In the genomic region with DNA sequence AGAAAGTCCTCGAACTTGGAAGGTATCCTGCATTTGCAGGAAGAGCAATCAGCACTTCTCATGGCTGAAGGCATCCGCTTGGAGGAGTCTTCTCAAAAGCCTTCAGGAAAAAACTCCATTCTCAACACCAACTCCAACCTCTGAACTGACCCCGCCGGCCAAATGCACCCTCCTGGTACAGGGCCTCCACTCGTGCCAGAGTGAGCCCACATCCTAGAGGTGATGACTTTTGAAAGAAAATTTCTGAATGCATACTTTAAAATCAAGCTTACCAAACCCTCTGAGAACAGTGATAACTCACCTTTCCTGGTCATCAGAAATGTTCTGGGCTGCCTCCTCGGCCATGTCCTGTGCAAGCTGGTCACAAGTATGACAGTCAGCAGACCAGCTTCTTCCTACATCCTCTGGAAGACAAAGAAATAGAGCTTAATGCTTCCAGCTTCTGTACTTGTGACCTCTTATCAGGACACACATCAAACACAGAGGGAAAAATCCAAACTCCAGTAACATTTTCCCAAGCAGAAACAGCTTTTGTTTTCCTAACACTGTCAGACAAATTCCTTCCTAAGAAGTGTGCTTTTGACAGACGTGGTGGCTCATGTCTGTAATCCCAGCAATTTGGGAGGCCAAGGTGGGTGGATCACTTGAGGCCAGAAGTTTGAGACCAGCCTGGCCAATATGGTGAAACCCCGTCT, we compare ENCODE assay signal across 21 cellular contexts. TPM values are rescaled to one million over a fixed set of nuclear protein-coding genes. Genes with fewer than 3 reads are reported as not detected.
A peak's percentile ranks its signal among the peaks of the same experiment; 100 is the strongest.
DNase-seq lines count a peak whose midpoint lies in the region; ATAC-seq, FAIRE-seq and TF ChIP-seq lines count a peak whose summit lies in the region.
"Had no signal": no experiment of that assay in that cellular context is flagged by ENCODE, and none has a peak within 500 bp of the region (broad histone marks: within the 10 kb centered on the region; RNA-seq: fewer than 3 reads in every experiment).

A gene with protein sequence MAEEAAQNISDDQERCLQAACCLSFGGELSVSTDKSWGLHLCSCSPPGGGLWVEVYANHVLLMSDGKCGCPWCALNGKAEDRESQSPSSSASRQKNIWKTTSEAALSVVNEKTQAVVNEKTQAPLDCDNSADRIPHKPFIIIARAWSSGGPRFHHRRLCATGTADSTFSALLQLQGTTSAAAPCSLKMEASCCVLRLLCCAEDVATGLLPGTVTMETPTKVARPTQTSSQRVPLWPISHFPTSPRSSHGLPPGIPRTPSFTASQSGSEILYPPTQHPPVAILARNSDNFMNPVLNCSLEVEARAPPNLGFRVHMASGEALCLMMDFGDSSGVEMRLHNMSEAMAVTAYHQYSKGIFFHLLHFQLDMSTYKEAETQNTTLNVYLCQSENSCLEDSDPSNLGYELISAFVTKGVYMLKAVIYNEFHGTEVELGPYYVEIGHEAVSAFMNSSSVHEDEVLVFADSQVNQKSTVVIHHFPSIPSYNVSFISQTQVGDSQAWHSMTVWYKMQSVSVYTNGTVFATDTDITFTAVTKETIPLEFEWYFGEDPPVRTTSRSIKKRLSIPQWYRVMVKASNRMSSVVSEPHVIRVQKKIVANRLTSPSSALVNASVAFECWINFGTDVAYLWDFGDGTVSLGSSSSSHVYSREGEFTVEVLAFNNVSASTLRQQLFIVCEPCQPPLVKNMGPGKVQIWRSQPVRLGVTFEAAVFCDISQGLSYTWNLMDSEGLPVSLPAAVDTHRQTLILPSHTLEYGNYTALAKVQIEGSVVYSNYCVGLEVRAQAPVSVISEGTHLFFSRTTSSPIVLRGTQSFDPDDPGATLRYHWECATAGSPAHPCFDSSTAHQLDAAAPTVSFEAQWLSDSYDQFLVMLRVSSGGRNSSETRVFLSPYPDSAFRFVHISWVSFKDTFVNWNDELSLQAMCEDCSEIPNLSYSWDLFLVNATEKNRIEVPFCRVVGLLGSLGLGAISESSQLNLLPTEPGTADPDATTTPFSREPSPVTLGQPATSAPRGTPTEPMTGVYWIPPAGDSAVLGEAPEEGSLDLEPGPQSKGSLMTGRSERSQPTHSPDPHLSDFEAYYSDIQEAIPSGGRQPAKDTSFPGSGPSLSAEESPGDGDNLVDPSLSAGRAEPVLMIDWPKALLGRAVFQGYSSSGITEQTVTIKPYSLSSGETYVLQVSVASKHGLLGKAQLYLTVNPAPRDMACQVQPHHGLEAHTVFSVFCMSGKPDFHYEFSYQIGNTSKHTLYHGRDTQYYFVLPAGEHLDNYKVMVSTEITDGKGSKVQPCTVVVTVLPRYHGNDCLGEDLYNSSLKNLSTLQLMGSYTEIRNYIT (N-terminal part only) (minus strand): TSS at position 371 of the 695 bp plus-strand sequence. CDS start 26 bp downstream, at position 345.

- TF ChIP-seq POLR2A in esophagus squamous epithelium (IDR thresholded peaks at IDR 0.05), result no peak

- no peak for ATAC-seq in pancreas
- ATAC-seq: activated CD4-positive, CD25-positive, alpha-beta regulatory T cell treated with anti-CD3 and anti-CD28 coated beads, Interleukin-2, amount 50 U/mL, for 24 hours; activated CD8-positive, alpha-beta T cell treated with anti-CD3 and anti-CD28 coated beads for 36 hours; sciatic nerve had no signal

- H3K4me3 ChIP-seq in esophagus squamous epithelium (no peak within 1 kb of the TSS), subcutaneous abdominal adipose tissue (ENCODE audit: low read depth in 1 of 5, low read length in 5 of 5) (peak within 1 kb of the TSS in 1 of 5 donors; percentile 3), pancreas (no peak within 1 kb of the TSS)
- H3K4me3 ChIP-seq: adrenal gland, suprapubic skin had no signal

- peak within 1 kb of the TSS in 3 of 4 donors; percentile 5 to 75 (median 36) for H3K27ac ChIP-seq in esophagus squamous epithelium
- peak within 1 kb of the TSS; percentile 29 for H3K27ac ChIP-seq in subcutaneous abdominal adipose tissue (ENCODE audit: low read depth, low read length)
- H3K27ac ChIP-seq in pancreas, result no peak within 1 kb of the TSS
- H3K27ac ChIP-seq: adrenal gland, suprapubic skin had no signal

- peaks cover 19% of the 10 kb centered on the region for H3K27me3 Mint-ChIP-seq in nephron progenitor cell (ENCODE audit: low read depth, poor library complexity)
- H3K27me3 Mint-ChIP-seq: activated CD8-positive, alpha-beta T cell treated with anti-CD3 and anti-CD28 coated beads for 36 hours had no signal

- DNase-seq in SK-MEL-5 (ENCODE audit: low read depth, low spot score) (peak; percentile 44), esophagus squamous epithelium (lab: John Stamatoyannopoulos, UW) (no peak), nephron progenitor cell (no peak), pancreas (no peak), GM19239 (ENCODE audit: insufficient read length, low spot score) (no peak)
- DNase-seq in central memory CD4-positive, alpha-beta T cell, result no peak
- DNase-seq: activated CD8-positive, alpha-beta T cell treated with anti-CD3 and anti-CD28 coated beads for 36 hours; activated T-cell treated with anti-CD3 and anti-CD28 coated beads, Interleukin-2, amount 50 U/mL, for 1 hour; adrenal gland; DMS153; KBM-7; NCI-H1436 treated with DMSO at 0.1 percent for 48 hours; NCI-H524 treated with DMSO at 0.1 percent for 48 hours; RPMI8226 had no signal

- H3K9me3 ChIP-seq in esophagus squamous epithelium (no peaks in the 10 kb centered on the region), subcutaneous abdominal adipose tissue (ENCODE audit: control insufficient read depth in 5 of 5, low read length in 5 of 5) (no peaks in the 10 kb centered on the region), pancreas (no peaks in the 10 kb centered on the region)
- H3K9me3 ChIP-seq: adrenal gland, suprapubic skin had no signal

- H3K9me3 Mint-ChIP-seq in nephron progenitor cell, result no peaks in the 10 kb centered on the region
- H3K9me3 Mint-ChIP-seq: activated CD8-positive, alpha-beta T cell treated with anti-CD3 and anti-CD28 coated beads for 36 hours had no signal

- TF ChIP-seq CTCF in esophagus squamous epithelium (IDR thresholded peaks at IDR 0.05) (no peak), nephron progenitor cell (IDR thresholded peaks at IDR 0.05) (no peak), pancreas (IDR thresholded peaks at IDR 0.05) (no peak)

- intact Hi-C loops in esophagus squamous epithelium (cut with DNase I) (loop anchor here (5.0 kb wide), 1 partner anchor 164 kb away; no protein-coding TSS in a partner anchor), pancreas (cut with DNase I) (loop anchor here in 2 of 3 donors (5.0 kb wide), 1 partner anchor 159 kb away; no protein-coding TSS in a partner anchor)

- 60 to 80% methylated on average over 5 to 8 of the region's 8 CpGs for WGBS in esophagus squamous epithelium, 2 donors
- WGBS in pancreas, 2 donors, result 79 to 88% methylated on average over 8 of the region's 8 CpGs

- in situ Hi-C loops in SK-MEL-5 (cut with HindIII; ENCODE audit: low pct_unique_long_range_greater_than_20kb, low sequenced_read_pairs), result no loop called here

- H3K27ac Mint-ChIP-seq in nephron progenitor cell, result peak within 1 kb of the TSS; percentile 32
- H3K27ac Mint-ChIP-seq: activated CD8-positive, alpha-beta T cell treated with anti-CD3 and anti-CD28 coated beads for 36 hours had no signal

- H3K4me1 ChIP-seq in esophagus squamous epithelium, result peaks cover 0 to 26% (median 4%) of the 10 kb centered on the region in 3 donors
- H3K4me1 ChIP-seq in subcutaneous abdominal adipose tissue (ENCODE audit: control insufficient read depth in 5 of 5, insufficient read depth in 5 of 5, low read length in 5 of 5), result peaks cover 2 to 69% (median 10%) of the 10 kb centered on the region in 5 donors
- no peaks in the 10 kb centered on the region for H3K4me1 ChIP-seq in pancreas
- H3K4me1 ChIP-seq: adrenal gland had no signal

- H3K27me3 ChIP-seq in esophagus squamous epithelium, result no peaks in the 10 kb centered on the region
- no peaks in the 10 kb centered on the region for H3K27me3 ChIP-seq in subcutaneous abdominal adipose tissue (ENCODE audit: control insufficient read depth in 5 of 5, insufficient read depth in 4 of 5, low read length in 5 of 5)
- no peaks in the 10 kb centered on the region for H3K27me3 ChIP-seq in pancreas
- H3K27me3 ChIP-seq: adrenal gland, suprapubic skin had no signal

- H3K4me1 Mint-ChIP-seq in nephron progenitor cell, result peaks cover 41% of the 10 kb centered on the region

- FAIRE-seq in pancreas (lab: Jason Lieb, UNC), result no peak
- FAIRE-seq in GM19239 (lab: Jason Lieb, UNC), result no peak
- FAIRE-seq: bronchial epithelial cell, G401.6, islet of Langerhans had no signal

- H3K4me3 Mint-ChIP-seq in nephron progenitor cell, result no peak within 1 kb of the TSS
- H3K4me3 Mint-ChIP-seq: activated CD8-positive, alpha-beta T cell treated with anti-CD3 and anti-CD28 coated beads for 36 hours had no signal

- no peak within 1 kb of the TSS for H3K9ac ChIP-seq in subcutaneous abdominal adipose tissue (ENCODE audit: low read length in 5 of 5)

- H3K36me3 ChIP-seq in esophagus squamous epithelium (no peaks in the 10 kb centered on the region), subcutaneous abdominal adipose tissue (ENCODE audit: control insufficient read depth in 5 of 5, insufficient read depth in 5 of 5, low read length in 5 of 5) (no peaks in the 10 kb centered on the region), pancreas (no peaks in the 10 kb centered on the region)
- H3K36me3 ChIP-seq: adrenal gland, suprapubic skin had no signal

- H3K36me3 Mint-ChIP-seq in nephron progenitor cell (ENCODE audit: low read depth), result peaks cover 3% of the 10 kb centered on the region

RNA-seq across cellular contexts. Expression of the gene that starts here (rescaled TPM):
- 0.51 and 0.58 TPM in 2 replicates for total RNA-seq in SK-MEL-5 (2014; rRNA removed; shearing (Covaris generic))
- 0.21 and 0.41 TPM in 2 replicates for polyA plus RNA-seq in SK-MEL-5 (2015; cell fraction: cytosol; rRNA removed)
- polyA plus RNA-seq in SK-MEL-5 (2015; cell fraction: nucleus; rRNA removed), result 3.6 and 3.9 TPM in 2 replicates
- total RNA-seq in esophagus squamous epithelium (under 1 TPM in 3 of 4 donors, not detected in 1; 0.06 to 0.19 (median 0.13) TPM), pancreas (under 1 TPM; 0.03 to 0.14 (median 0.09) TPM)
- polyA plus RNA-seq in pancreas, result under 1 TPM; 0.19 to 0.54 TPM

Comparison
In these comparisons a context has a peak if more than half of its experiments do, and no peak if none do; other contexts are left out.
1. H3K27ac ChIP-seq: peak in esophagus squamous epithelium (3 of 4) and subcutaneous abdominal adipose tissue (single experiment); none in pancreas (0 of 4).